8 cellular contexts compared by ENCODE assay signal in genomic region chr9:127199001-127199791, GRCh38.
DNase-seq lines count a peak whose midpoint lies in the region; ATAC-seq and TF ChIP-seq lines count a peak whose summit lies in the region.

No MANE protein-coding gene starts in this region.

- H3K27ac ChIP-seq in right atrium auricular region = peak overlapping the region in 1 of 2 donors; percentile 50
- no peak overlapping the region for H3K27ac ChIP-seq in aorta (ENCODE audit: low read depth in 1 of 2, low read length in 2 of 2)

- H3K9me3 ChIP-seq in adipocyte (ENCODE audit: control insufficient read depth, low read length) = no peaks in the 10 kb centered on the region
- H3K9me3 ChIP-seq in right atrium auricular region = no peaks in the 10 kb centered on the region
- no peaks in the 10 kb centered on the region for H3K9me3 ChIP-seq in aorta (ENCODE audit: control insufficient read depth, low read length)

- H3K4me3 ChIP-seq in adipocyte (ENCODE audit: low read length) (no peak overlapping the region), right atrium auricular region (no peak overlapping the region), aorta (ENCODE audit: low read length in 2 of 2) (no peak overlapping the region)

- H3K27me3 ChIP-seq in adipocyte (replicated peaks; ENCODE audit: control insufficient read depth, insufficient read depth, low read length) (peaks cover 4% of the 10 kb centered on the region), right atrium auricular region (no peaks in the 10 kb centered on the region), aorta (ENCODE audit: control insufficient read depth in 1 of 2, insufficient read depth in 2 of 2, low read length in 1 of 2) (no peaks in the 10 kb centered on the region)

- no peak overlapping the region for H3K4me3 Mint-ChIP-seq in T-cell

- peak; percentile 92 to 96 for TF ChIP-seq CTCF in right atrium auricular region (IDR thresholded peaks at IDR 0.05)

- no peaks in the 10 kb centered on the region for H3K9me3 Mint-ChIP-seq in T-cell

- intact Hi-C loops in aorta (cut with DNase I) = loop anchor here in 1 of 2 donors (1.0 to 2.0 kb wide), 2 partner anchors 226 to 259 kb away; no protein-coding TSS in a partner anchor

- POLR2A ChIA-PET in T-cell (lab: Charles Lee) = no interaction called here

- DNase-seq in NCI-H1417 (lab: John Stamatoyannopoulos, UW) (peak; percentile 53 to 79 (median 56)), NCI-H1417 treated with DMSO at 0.1 percent for 48 hours (lab: John Stamatoyannopoulos, UW) (no peak), M059J (ENCODE audit: low read depth) (peak; percentile 71), T-cell (peak; percentile 28 to 79 (median 68)), adipocyte (ENCODE audit: low read depth) (peak; percentile 92), right atrium auricular region (ENCODE audit: low spot score) (peak; percentile 91), renal cortical epithelial cell (ENCODE audit: low read depth) (peak; percentile 70), aorta (peak; percentile 85 to 93)

- no peak overlapping the region for H3K27ac Mint-ChIP-seq in T-cell

- H3K36me3 Mint-ChIP-seq in T-cell = peaks cover 11% of the 10 kb centered on the region

- H3K36me3 ChIP-seq in adipocyte (ENCODE audit: control insufficient read depth, insufficient read depth, low read length, severe bottlenecking) (no peaks in the 10 kb centered on the region), right atrium auricular region (no peaks in the 10 kb centered on the region), aorta (ENCODE audit: control insufficient read depth in 1 of 2, insufficient read depth in 2 of 2, low read length in 1 of 2) (no peaks in the 10 kb centered on the region)

- ATAC-seq in T-cell (replicated peaks in 1 of 4) (peak; percentile 70 to 76 (median 74)), aorta (ENCODE audit: low FRiP score) (peak; percentile 86)

- WGBS in aorta, 2 donors = 12 to 17% methylated on average over 15 of the region's 15 CpGs

- peaks cover 11 to 25% (median 20%) of the 10 kb centered on the region in 3 donors for H3K4me1 Mint-ChIP-seq in T-cell

- CTCF ChIA-PET in T-cell (lab: Charles Lee) = interaction anchor here (0.8 to 1.6 kb wide), 6 partner anchors 213 to 259 kb away, joined by 3 to 7 read pairs (median 4); no protein-coding TSS in a partner anchor

- H3K4me1 ChIP-seq in adipocyte (ENCODE audit: control insufficient read depth, insufficient read depth, low read length) (peaks cover 13% of the 10 kb centered on the region), right atrium auricular region (peaks cover 0 to 32% of the 10 kb centered on the region in 2 donors), aorta (ENCODE audit: control insufficient read depth in 1 of 2, insufficient read depth in 2 of 2, low read length in 2 of 2) (no peaks in the 10 kb centered on the region)

- H3K27me3 Mint-ChIP-seq in T-cell = peaks cover 0 to 9% of the 10 kb centered on the region in 2 donors

- peak overlapping the region; percentile 36 for H3K9ac ChIP-seq in adipocyte (ENCODE audit: low read length)
